In genomic region chr10:74738985-74739567, GRCh38 we compare ENCODE assay signal across 8 cellular contexts.
DNase-seq lines count a peak whose midpoint lies in the region; ATAC-seq and TF ChIP-seq lines count a peak whose summit lies in the region.

No MANE protein-coding gene starts in this region.

- peak overlapping the region; percentile 92 to 95 for H3K27ac Mint-ChIP-seq in natural killer cell

- TF ChIP-seq CTCF in body of pancreas (IDR thresholded peaks at IDR 0.05), result peak in 5 of 7 experiments; percentile 18 to 57 (median 40)
- TF ChIP-seq CTCF in natural killer cell (IDR thresholded peaks at IDR 0.05), result peak; percentile 30

- no peak overlapping the region for H3K4me3 ChIP-seq in body of pancreas

- peak; percentile 26 for DNase-seq in M059J (ENCODE audit: low read depth)
- DNase-seq in body of pancreas, result peak in 2 of 4 donors; percentile 19 to 20
- DNase-seq in natural killer cell, result peak; percentile 29
- no peak for DNase-seq in iPS-NIHi11 (ENCODE audit: low spot score)
- no peak for DNase-seq in DMS53 (lab: John Stamatoyannopoulos, UW)

- H3K9me3 Mint-ChIP-seq in natural killer cell, result no peaks in the 10 kb centered on the region

- H3K27ac ChIP-seq in body of pancreas, result no peak overlapping the region

- ATAC-seq in GM18505 (IDR thresholded peaks at IDR 0.05; ENCODE audit: unreplicated experiment), result peak; percentile 78
- peak; percentile 81 for ATAC-seq in GM21825 (IDR thresholded peaks at IDR 0.05; ENCODE audit: unreplicated experiment)
- ATAC-seq in body of pancreas, result no peak
- ATAC-seq in natural killer cell, result peak; percentile 77 to 85 (median 83)
- ATAC-seq in HG03097 (IDR thresholded peaks at IDR 0.05; ENCODE audit: low FRiP score, unreplicated experiment), result no peak

- no peaks in the 10 kb centered on the region for H3K27me3 Mint-ChIP-seq in natural killer cell (ENCODE audit: low read depth in 2 of 2)

- intact Hi-C loops in body of pancreas (cut with DNase I) (no loop called here), natural killer cell (cut with micrococcal nuclease) (loop anchor here (1.0 to 10.0 kb wide), 3 partner anchors 88 to 474 kb away; partner anchors contain the start of gene KAT6B)

- H3K4me3 Mint-ChIP-seq in natural killer cell, result peak overlapping the region; percentile 82

- 39 to 53% methylated on average over 10 of the region's 10 CpGs for WGBS in body of pancreas, 2 donors

- no peaks in the 10 kb centered on the region for H3K9me3 ChIP-seq in body of pancreas

- H3K36me3 ChIP-seq in body of pancreas (replicated peaks in 1 of 2; ENCODE audit: insufficient read depth in 1 of 2, low read depth in 2 of 2), result no peaks in the 10 kb centered on the region

- H3K4me1 Mint-ChIP-seq in natural killer cell, result peaks cover 30 to 34% of the 10 kb centered on the region in 2 donors

- H3K4me1 ChIP-seq in body of pancreas, result no peaks in the 10 kb centered on the region

- no peaks in the 10 kb centered on the region for H3K27me3 ChIP-seq in body of pancreas

- H3K36me3 Mint-ChIP-seq in natural killer cell, result no peaks in the 10 kb centered on the region

- peak; percentile 51 for TF ChIP-seq POLR2A in GM18505 (IDR thresholded peaks at IDR 0.05; ENCODE audit: borderline replicate concordance, extremely low read depth, insufficient read depth, insufficient read length)
- TF ChIP-seq POLR2A in body of pancreas (IDR thresholded peaks at IDR 0.05), result no peak

Comparison
In these comparisons a context has a peak if more than half of its experiments do, and no peak if none do; other contexts are left out.
1. ATAC-seq: peak in GM18505 (single experiment), GM21825 (single experiment) and natural killer cell (3 of 3); none in body of pancreas (single experiment) and HG03097 (single experiment).
2. DNase-seq: peak in M059J (single experiment) and natural killer cell (single experiment); none in iPS-NIHi11 (single experiment) and DMS53 (single experiment).